1 cellular context compared by ENCODE assay signal in genomic region chr17:3722716-3723115, GRCh38.
TF ChIP-seq lines count a peak whose summit lies in the region.

No MANE protein-coding gene starts in this region.

TF ChIP-seq in endothelial cell of umbilical vein, 7 proteins besides CTCF, POLR2A, EP300 and RAD21:
- no peak for TF ChIP-seq MYC (IDR thresholded peaks at IDR 0.05; ENCODE audit: low read depth, low read length)
- TF ChIP-seq GATA2 (IDR thresholded peaks at IDR 0.05; ENCODE audit: insufficient read depth, insufficient read length, low read depth, low read length): no peak
- no peak for TF ChIP-seq POLR2AphosphoS5 (IDR thresholded peaks at IDR 0.05; ENCODE audit: insufficient read depth, low read depth, low read length)
- TF ChIP-seq FOS (IDR thresholded peaks at IDR 0.05; ENCODE audit: borderline replicate concordance, insufficient read depth, low read length): no peak
- TF ChIP-seq EZH2 (IDR thresholded peaks at IDR 0.05; ENCODE audit: borderline replicate concordance, low read depth, low read length, severe bottlenecking): no peak
- no peak for TF ChIP-seq MAX (IDR thresholded peaks at IDR 0.05; ENCODE audit: insufficient read depth, insufficient read length)
- no peak for TF ChIP-seq JUN (IDR thresholded peaks at IDR 0.05; ENCODE audit: borderline replicate concordance, insufficient read depth, insufficient read length, low read depth)
